ENCODE assay signal across 27 cellular contexts in genomic region chr1:22912311-22912710, GRCh38.
"Had no signal": no experiment of that assay in that cellular context is flagged by ENCODE, and none has a peak within 500 bp of the region (broad histone marks: within the 10 kb centered on the region; RNA-seq: fewer than 3 reads in every experiment).

No MANE protein-coding gene starts in this region.

- H3K9me3 ChIP-seq: esophagus squamous epithelium, gastrocnemius medialis, heart right ventricle, left lung, lower lobe of right lung, mucosa of descending colon had no signal

- DNase-seq: dermis blood vessel endothelial cell; effector CD8-positive, alpha-beta T cell; effector memory CD8-positive, alpha-beta T cell; endodermal cell; erythroblast; esophagus squamous epithelium; foreskin fibroblast; foreskin melanocyte; gastrocnemius medialis; glutamatergic neuron; head of caudate nucleus; heart right ventricle; hippocampal formation; left cardiac atrium; left lung; left ventricle myocardium superior; lower lobe of right lung; mesenchymal stem cell; mucosa of descending colon; naive B cell had no signal

- FAIRE-seq: colon, endometrium, islet of Langerhans, keratinocyte had no signal

- ATAC-seq: effector memory CD8-positive, alpha-beta T cell; esophagus mucosa; gastrocnemius medialis; heart right ventricle; left cardiac atrium; left lung; left ventricle myocardium superior; lower lobe of right lung; mucosa of descending colon had no signal

- H3K4me1 ChIP-seq: gastrocnemius medialis, heart right ventricle, left lung, lower lobe of right lung had no signal

- H3K27ac ChIP-seq: coronary artery, epithelial cell of prostate, esophagus squamous epithelium, gastrocnemius medialis, heart right ventricle, left lung, lower lobe of right lung had no signal

- H3K36me3 ChIP-seq: esophagus squamous epithelium, gastrocnemius medialis, heart right ventricle, left lung, lower lobe of right lung had no signal

- H3K4me3 ChIP-seq: coronary artery, esophagus squamous epithelium, gastrocnemius medialis, heart right ventricle, left lung, lower lobe of right lung, mucosa of descending colon had no signal
